1 cellular context compared by ENCODE assay signal in genomic region chr10:3239066-3239919, GRCh38.
TF ChIP-seq lines count a peak whose summit lies in the region.

No MANE protein-coding gene starts in this region.

TF ChIP-seq in IMR-90, 13 proteins besides CTCF, POLR2A, EP300 and RAD21:
- TF ChIP-seq SMC3 (IDR thresholded peaks at IDR 0.05; ENCODE audit: low read depth, low read length) (peak; percentile 90), CHD1 (IDR thresholded peaks at IDR 0.05; ENCODE audit: low read depth, low read length) (no peak), RCOR1 (IDR thresholded peaks at IDR 0.05; ENCODE audit: insufficient replicate concordance, low read length) (no peak)
